23 cellular contexts compared by ENCODE assay signal in genomic region chr2:86580560-86580959, GRCh38.
"Had no signal": no experiment of that assay in that cellular context is flagged by ENCODE, and none has a peak within 500 bp of the region (broad histone marks: within the 10 kb centered on the region; RNA-seq: fewer than 3 reads in every experiment).

No MANE protein-coding gene starts in this region.

- DNase-seq: dermis blood vessel endothelial cell; dorsolateral prefrontal cortex; effector CD4-positive, alpha-beta T cell; effector memory CD4-positive, alpha-beta T cell; foreskin keratinocyte; gastrocnemius medialis; glutamatergic neuron; head of caudate nucleus; heart right ventricle; hippocampal formation; left cardiac atrium; left lung; left ventricle myocardium superior; lower lobe of right lung; mesenchymal stem cell; mucosa of descending colon; naive B cell had no signal

- H3K27ac ChIP-seq: coronary artery, dorsolateral prefrontal cortex, esophagus muscularis mucosa, foreskin keratinocyte, gastrocnemius medialis, heart right ventricle, left lung, lower lobe of right lung had no signal

- H3K27me3 ChIP-seq: dorsolateral prefrontal cortex, esophagus muscularis mucosa, foreskin keratinocyte, gastrocnemius medialis, heart right ventricle, left lung had no signal

- H3K36me3 ChIP-seq: esophagus muscularis mucosa, gastrocnemius medialis, heart right ventricle, left lung, lower lobe of right lung had no signal

- ATAC-seq: foreskin keratinocyte, gastrocnemius medialis, heart right ventricle, left cardiac atrium, left lung, left ventricle myocardium superior, lower lobe of right lung, mucosa of descending colon had no signal

- H3K4me3 ChIP-seq: coronary artery, dorsolateral prefrontal cortex, esophagus muscularis mucosa, gastrocnemius medialis, heart right ventricle, left lung, lower lobe of right lung, mucosa of descending colon had no signal

- FAIRE-seq: colon, endothelial cell of umbilical vein, islet of Langerhans, keratinocyte had no signal

- H3K9me3 ChIP-seq: esophagus muscularis mucosa, gastrocnemius medialis, lower lobe of right lung, mucosa of descending colon had no signal

- H3K4me1 ChIP-seq: foreskin keratinocyte had no signal
